Comparison of ENCODE assay signal across 25 cellular contexts in the genomic region with DNA sequence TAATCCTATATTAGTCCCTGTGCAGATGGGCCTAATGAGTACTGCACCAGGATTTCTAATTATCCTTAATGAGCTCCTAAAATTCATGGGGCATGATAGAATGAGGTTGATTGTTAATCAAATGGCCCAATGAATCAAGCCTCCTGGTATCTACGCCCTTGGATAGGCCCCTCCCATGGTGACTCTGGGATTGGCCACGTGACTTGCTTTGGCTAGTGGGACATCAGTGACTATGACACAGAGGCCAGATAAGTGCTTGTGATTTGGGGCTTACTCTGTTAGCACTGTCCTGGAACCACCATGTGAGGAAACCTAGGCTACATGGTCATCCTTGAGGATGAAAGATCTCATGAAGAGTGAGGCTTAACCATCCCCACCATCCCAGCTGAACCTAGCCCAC. TPM values are rescaled to one million over a fixed set of nuclear protein-coding genes. Genes with fewer than 3 reads are reported as not detected.
"Had no signal": no experiment of that assay in that cellular context is flagged by ENCODE, and none has a peak within 500 bp of the region (broad histone marks: within the 10 kb centered on the region; RNA-seq: fewer than 3 reads in every experiment).

No MANE protein-coding gene starts in this region.

- FAIRE-seq: small intestine, urothelium cell line had no signal

- H3K27ac Mint-ChIP-seq: natural killer cell treated with Interleukin-12 subunit alpha and Interleukin-12 subunit beta and Interleukin-15 and Interleukin-18, amount 100 ng/mL, for 72 hours; nephron progenitor cell; stimulated activated effector memory CD8-positive, alpha-beta T cell treated with anti-CD3 and anti-CD28 coated beads, Interleukin-12 subunit alpha, Interleukin-12 subunit beta, amount 100 ng/mL, for 72 hours; stimulated activated naive CD8-positive, alpha-beta T cell treated with anti-CD3 and anti-CD28 coated beads, Interleukin-15, Interleukin-2, amounts not matched to agents 100 ng/mL and 50 ng/mL, for 24 hours had no signal

- H3K9me3 ChIP-seq: ovary, psoas muscle, right lobe of liver, sigmoid colon, stomach, thoracic aorta, thyroid gland, tibial nerve, upper lobe of left lung, vagina had no signal

- H3K4me1 ChIP-seq: parathyroid adenoma, psoas muscle, right lobe of liver, thyroid gland, upper lobe of left lung had no signal

- H3K79me2 ChIP-seq: parathyroid adenoma had no signal

- H3K9me3 Mint-ChIP-seq: natural killer cell treated with Interleukin-12 subunit alpha and Interleukin-12 subunit beta and Interleukin-15 and Interleukin-18, amount 100 ng/mL, for 72 hours; nephron progenitor cell; neural crest cell; stimulated activated effector memory CD8-positive, alpha-beta T cell treated with anti-CD3 and anti-CD28 coated beads, Interleukin-12 subunit alpha, Interleukin-12 subunit beta, amount 100 ng/mL, for 72 hours; stimulated activated naive B cell treated with anti-CD40 and anti-IgM and Interleukin-4, amounts not matched to agents 10 μg/mL and 1 μg/mL and 100 μg/mL, for 72 hours; stimulated activated naive CD8-positive, alpha-beta T cell treated with anti-CD3 and anti-CD28 coated beads, Interleukin-15, Interleukin-2, amounts not matched to agents 100 ng/mL and 50 ng/mL, for 24 hours had no signal

- H3K36me3 ChIP-seq: ovary, right lobe of liver, sigmoid colon, stomach, thoracic aorta, thyroid gland, tibial nerve, upper lobe of left lung, vagina had no signal

- H2AFZ ChIP-seq: parathyroid adenoma had no signal

- H3K4me3 Mint-ChIP-seq: natural killer cell treated with Interleukin-12 subunit alpha and Interleukin-12 subunit beta and Interleukin-15 and Interleukin-18, amount 100 ng/mL, for 72 hours; nephron progenitor cell; neural crest cell; stimulated activated effector memory CD8-positive, alpha-beta T cell treated with anti-CD3 and anti-CD28 coated beads, Interleukin-12 subunit alpha, Interleukin-12 subunit beta, amount 100 ng/mL, for 72 hours; stimulated activated naive B cell treated with anti-CD40 and anti-IgM and Interleukin-4, amounts not matched to agents 10 μg/mL and 1 μg/mL and 100 μg/mL, for 72 hours; stimulated activated naive CD8-positive, alpha-beta T cell treated with anti-CD3 and anti-CD28 coated beads, Interleukin-15, Interleukin-2, amounts not matched to agents 100 ng/mL and 50 ng/mL, for 24 hours had no signal

- H3K27me3 Mint-ChIP-seq: natural killer cell treated with Interleukin-12 subunit alpha and Interleukin-12 subunit beta and Interleukin-15 and Interleukin-18, amount 100 ng/mL, for 72 hours; stimulated activated naive CD8-positive, alpha-beta T cell treated with anti-CD3 and anti-CD28 coated beads, Interleukin-15, Interleukin-2, amounts not matched to agents 100 ng/mL and 50 ng/mL, for 24 hours had no signal

- H3K4me3 ChIP-seq: ovary, psoas muscle, right lobe of liver, sigmoid colon, stomach, thoracic aorta, thyroid gland, tibial nerve, upper lobe of left lung, vagina had no signal

- H3K36me3 Mint-ChIP-seq: natural killer cell treated with Interleukin-12 subunit alpha and Interleukin-12 subunit beta and Interleukin-15 and Interleukin-18, amount 100 ng/mL, for 72 hours; stimulated activated effector memory CD8-positive, alpha-beta T cell treated with anti-CD3 and anti-CD28 coated beads, Interleukin-12 subunit alpha, Interleukin-12 subunit beta, amount 100 ng/mL, for 72 hours; stimulated activated naive B cell treated with anti-CD40 and anti-IgM and Interleukin-4, amounts not matched to agents 10 μg/mL and 1 μg/mL and 100 μg/mL, for 72 hours had no signal

- DNase-seq: nephron progenitor cell; occipital lobe; ovary; psoas muscle; right lobe of liver; sigmoid colon; small intestine; stimulated activated CD4-positive, alpha-beta T cell treated with anti-CD3 and anti-CD28 coated beads, Interleukin-15, amount 100 ng/mL, for 24 hours; stimulated activated CD4-positive, alpha-beta T cell treated with anti-CD3 and anti-CD28 coated beads, Interleukin-2, amount 100 ng/mL, for 24 hours; stimulated activated CD4-positive, alpha-beta T cell treated with anti-CD3 and anti-CD28 coated beads, Interleukin-2, amount 100 ng/mL, for 48 hours; stimulated activated CD4-positive, alpha-beta T cell treated with anti-CD3 and anti-CD28 coated beads, Interleukin-4, amount 100 ng/mL, for 24 hours; stimulated activated naive B cell treated with anti-CD40 and anti-IgM and Interleukin-4, amounts not matched to agents 10 μg/mL and 1 μg/mL and 100 μg/mL, for 72 hours; stimulated activated naive CD4-positive, alpha-beta T cell treated with Interleukin-2 at 50 U/mL for 16 hours; stomach; thyroid gland; upper lobe of left lung had no signal

- H3K9ac ChIP-seq: parathyroid adenoma had no signal

- H3K27me3 ChIP-seq: ovary, right lobe of liver, sigmoid colon, stomach, thyroid gland, tibial nerve, upper lobe of left lung, vagina had no signal

- H3K4me1 Mint-ChIP-seq: stimulated activated effector memory CD8-positive, alpha-beta T cell treated with anti-CD3 and anti-CD28 coated beads, Interleukin-12 subunit alpha, Interleukin-12 subunit beta, amount 100 ng/mL, for 72 hours; stimulated activated naive B cell treated with anti-CD40 and anti-IgM and Interleukin-4, amounts not matched to agents 10 μg/mL and 1 μg/mL and 100 μg/mL, for 72 hours had no signal

- H3K27ac ChIP-seq: ovary, parathyroid adenoma, psoas muscle, right lobe of liver, sigmoid colon, stomach, thoracic aorta, thyroid gland, tibial nerve, upper lobe of left lung, vagina had no signal

RNA-seq across cellular contexts. Expression of a gene that starts 41.7 kb away (rescaled TPM):
- total RNA-seq: natural killer cell treated with Interleukin-12 subunit alpha and Interleukin-12 subunit beta and Interleukin-15 and Interleukin-18, amount 100 ng/mL, for 72 hours had no signal
